Comparison of ENCODE assay signal across 29 cellular contexts in the genomic region with DNA sequence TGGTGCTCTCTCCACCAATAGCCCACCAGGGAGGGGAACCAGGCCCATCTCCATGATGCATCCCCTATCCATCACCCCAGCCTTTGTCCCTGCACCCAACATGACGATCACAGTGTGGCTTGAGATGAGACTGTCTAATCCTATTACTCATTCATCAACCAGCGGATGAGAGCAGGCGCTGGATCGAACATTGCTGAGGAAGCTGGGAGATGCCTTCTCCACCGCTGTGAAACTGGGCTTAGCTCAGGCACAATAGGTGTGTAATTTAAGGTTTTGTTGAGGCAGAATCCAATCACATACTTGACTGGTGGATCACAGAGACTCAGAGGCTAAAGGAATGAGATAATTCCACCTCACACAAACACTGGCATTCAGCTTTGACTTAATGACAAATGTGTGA.
DNase-seq lines count a peak whose midpoint lies in the region; ATAC-seq, FAIRE-seq and TF ChIP-seq lines count a peak whose summit lies in the region.
"Had no signal": no experiment of that assay in that cellular context is flagged by ENCODE, and none has a peak within 500 bp of the region (broad histone marks: within the 10 kb centered on the region; RNA-seq: fewer than 3 reads in every experiment).

No MANE protein-coding gene starts in this region.

- H3K36me3 ChIP-seq in mammary epithelial cell (ENCODE audit: insufficient read depth, low read length) (no peaks in the 10 kb centered on the region), keratinocyte (ENCODE audit: control insufficient read depth in 2 of 2, extremely low read depth in 1 of 2, insufficient read depth in 2 of 2, low read length in 2 of 2) (no peaks in the 10 kb centered on the region), psoas muscle (ENCODE audit: insufficient read depth in 1 of 2, low read depth in 1 of 2) (no peaks in the 10 kb centered on the region)
- H3K36me3 ChIP-seq: BE2C had no signal

- FAIRE-seq in keratinocyte (lab: Jason Lieb, UNC) (no peak), H54 (lab: Jason Lieb, UNC) (no peak)
- FAIRE-seq: GM12891, HTR-8/SVneo, K562 had no signal

- H3K27me3 ChIP-seq in mammary epithelial cell (ENCODE audit: insufficient read depth, low read length), result no peaks in the 10 kb centered on the region
- H3K27me3 ChIP-seq in keratinocyte (ENCODE audit: control insufficient read depth, extremely low read depth, insufficient read depth, low read length), result no peaks in the 10 kb centered on the region
- no peaks in the 10 kb centered on the region for H3K27me3 ChIP-seq in psoas muscle (ENCODE audit: insufficient read depth in 3 of 3, low read length in 2 of 3)
- H3K27me3 ChIP-seq: BE2C had no signal

- H3K79me2 ChIP-seq in mammary epithelial cell (ENCODE audit: insufficient read depth, low read length) (no peaks in the 10 kb centered on the region), keratinocyte (ENCODE audit: control insufficient read depth, insufficient read depth, low read length) (no peaks in the 10 kb centered on the region)

- TF ChIP-seq CTCF in mammary epithelial cell (conservative IDR thresholded peaks at IDR 0.05 in 1 of 2, IDR thresholded peaks at IDR 0.05 in 1 of 2; ENCODE audit: extremely low read depth in 1 of 2, insufficient read depth in 1 of 2, low read depth in 1 of 2, low read length in 2 of 2) (no peak), MCF 10A (IDR thresholded peaks at IDR 0.05; ENCODE audit: unreplicated experiment) (no peak), keratinocyte (optimal IDR thresholded peaks at IDR 0.05 in 1 of 3, IDR thresholded peaks at IDR 0.05 in 1 of 3, conservative IDR thresholded peaks at IDR 0.05 in 1 of 3; ENCODE audit: extremely low read depth in 1 of 3, insufficient read depth in 2 of 3, low read length in 3 of 3) (no peak), psoas muscle (IDR thresholded peaks at IDR 0.05) (no peak)

- H3K4me2 ChIP-seq in mammary epithelial cell (ENCODE audit: insufficient read depth, low read depth, low read length) (no peak overlapping the region), keratinocyte (ENCODE audit: control insufficient read depth, extremely low read depth, insufficient read depth, low read depth, low read length) (no peak overlapping the region)

- H3K27ac ChIP-seq in mammary epithelial cell (ENCODE audit: insufficient read depth, low read depth, low read length), result no peak overlapping the region
- no peak overlapping the region for H3K27ac ChIP-seq in keratinocyte (ENCODE audit: control insufficient read depth, insufficient read depth, low read length)
- H3K27ac ChIP-seq in psoas muscle, result no peak overlapping the region
- H3K27ac ChIP-seq: RWPE1 had no signal

- POLR2A ChIA-PET in MCF 10A (lab: Yijun Ruan, JAX), result no interaction called here

- H3K9me3 Mint-ChIP-seq in MCF 10A (ENCODE audit: unreplicated experiment), result peaks cover 16% of the 10 kb centered on the region

- no peaks in the 10 kb centered on the region for H3K9me1 ChIP-seq in keratinocyte (ENCODE audit: control insufficient read depth, extremely low read depth, insufficient read depth, low read length)

- peaks cover 5% of the 10 kb centered on the region for H3K4me1 Mint-ChIP-seq in MCF 10A (ENCODE audit: insufficient read depth, unreplicated experiment)
- H3K4me1 Mint-ChIP-seq: CD14-positive monocyte had no signal

- dilution Hi-C loops in mammary epithelial cell (cut with HindIII; ENCODE audit: low sequenced_read_pairs) (no loop called here), keratinocyte (cut with MboI; ENCODE audit: extremely low pct_ligation_motif_present, low sequenced_read_pairs) (no loop called here)

- ATAC-seq in HG02981 (IDR thresholded peaks at IDR 0.05; ENCODE audit: unreplicated experiment), result no peak
- ATAC-seq in HG03571 (IDR thresholded peaks at IDR 0.05; ENCODE audit: unreplicated experiment), result no peak
- ATAC-seq in psoas muscle, result no peak
- ATAC-seq: K562 had no signal

- 96% methylated on average over 4 of the region's 5 CpGs for WGBS in mammary epithelial cell (ENCODE audit: low coverage, missing lambda C conversion rate)
- 91 to 96% (median 94%) methylated on average over 5 of the region's 5 CpGs for WGBS in psoas muscle, 3 donors

- H4K20me1 ChIP-seq in mammary epithelial cell (ENCODE audit: insufficient read depth, low read length) (no peaks in the 10 kb centered on the region), keratinocyte (ENCODE audit: control insufficient read depth, extremely low read depth, insufficient read depth, low read length) (no peaks in the 10 kb centered on the region)

- in situ Hi-C loops in mammary epithelial cell (cut with MboI; ENCODE audit: low sequenced_read_pairs in 2 of 2), result no loop called here

- BruUV-seq in mammary epithelial cell (replicated peaks; lab: Mats Ljungman, UMichigan) (no TSS peak), MCF 10A (replicated peaks; lab: Mats Ljungman, UMichigan) (no TSS peak)

- no peak overlapping the region for H3K27ac Mint-ChIP-seq in MCF 10A (ENCODE audit: low read depth, unreplicated experiment)

- H2AFZ ChIP-seq in mammary epithelial cell (ENCODE audit: low read depth, low read length) (no peak overlapping the region), keratinocyte (ENCODE audit: control insufficient read depth, low read length) (no peak overlapping the region)

- no peaks in the 10 kb centered on the region for H3K36me3 Mint-ChIP-seq in MCF 10A (ENCODE audit: insufficient read depth, unreplicated experiment)
- H3K36me3 Mint-ChIP-seq: CD14-positive monocyte had no signal

- no peak overlapping the region for H3K4me3 ChIP-seq in mammary epithelial cell (replicated peaks in 1 of 3; ENCODE audit: insufficient read depth in 1 of 3, low read depth in 2 of 3, low read length in 3 of 3)
- H3K4me3 ChIP-seq in keratinocyte (ENCODE audit: control insufficient read depth in 2 of 3, extremely low read depth in 1 of 3, insufficient read depth in 2 of 3, low read depth in 1 of 3, low read length in 3 of 3), result no peak overlapping the region
- no peak overlapping the region for H3K4me3 ChIP-seq in psoas muscle
- H3K4me3 ChIP-seq: K562 had no signal

- H3K4me1 ChIP-seq in mammary epithelial cell (ENCODE audit: insufficient read depth, low read length) (peaks cover 5% of the 10 kb centered on the region), keratinocyte (ENCODE audit: control insufficient read depth, extremely low read depth, insufficient read depth, low read length) (peaks cover 4% of the 10 kb centered on the region), psoas muscle (no peaks in the 10 kb centered on the region)
- H3K4me1 ChIP-seq: BE2C had no signal

- TF ChIP-seq POLR2A in H54 (IDR thresholded peaks at IDR 0.05; ENCODE audit: low read depth, low read length), result no peak

- intact Hi-C loops in mammary epithelial cell (cut with micrococcal nuclease), result no loop called here
- intact Hi-C loops in MCF 10A (cut with micrococcal nuclease), result no loop called here
- intact Hi-C loops in psoas muscle (cut with DNase I), result no loop called here

- H3K4me3 Mint-ChIP-seq in MCF 10A (ENCODE audit: unreplicated experiment), result no peak overlapping the region

- H3K9ac ChIP-seq in mammary epithelial cell (ENCODE audit: insufficient read depth, low read length) (no peak overlapping the region), keratinocyte (ENCODE audit: control insufficient read depth, extremely low read depth, insufficient read depth, low read length) (no peak overlapping the region)

- H3K9me3 ChIP-seq in mammary epithelial cell (replicated peaks; ENCODE audit: insufficient read depth, low read length) (peaks cover 5% of the 10 kb centered on the region), keratinocyte (ENCODE audit: control insufficient read depth, low read depth, low read length) (no peaks in the 10 kb centered on the region), psoas muscle (peaks cover 15% of the 10 kb centered on the region)
- H3K9me3 ChIP-seq: BE2C had no signal

- H3K27me3 Mint-ChIP-seq in MCF 10A (ENCODE audit: insufficient read depth, unreplicated experiment), result no peaks in the 10 kb centered on the region

- DNase-seq in mammary epithelial cell (peak; percentile 30), MCF 10A (ENCODE audit: unreplicated experiment) (no peak), ecto neural progenitor cell (ENCODE audit: low spot score) (peak; percentile 66), keratinocyte (ENCODE audit: low read depth, low spot score) (peak; percentile 30), H54 (ENCODE audit: insufficient read length, low spot score) (no peak), psoas muscle (no peak)
- DNase-seq: 8988T, ACHN, BE2C, Calu3, DMS79 treated with DMSO at 0.1 percent for 48 hours, GF-D8, H7, Kasumi-1, MV-4-11, NCI-H1105, NCI-H1436 treated with DMSO at 0.1 percent for 48 hours, NCI-H187 treated with DMSO at 0.1 percent for 48 hours, NCI-H2107, NCI-H524, NCI-H774, SHP77 had no signal

- CTCF ChIA-PET in mammary epithelial cell (lab: Charles Lee; ENCODE audit: low non-redundant PET), result no interaction called here
- CTCF ChIA-PET in MCF 10A (lab: Yijun Ruan, JAX), result no interaction called here

Comparison
In these comparisons a context has a peak if more than half of its experiments do, and no peak if none do; other contexts are left out.
1. DNase-seq: peak in mammary epithelial cell (single experiment), ecto neural progenitor cell (single experiment) and keratinocyte (single experiment); none in MCF 10A (single experiment), H54 (single experiment) and psoas muscle (0 of 2).